25 cellular contexts compared by ENCODE assay signal in genomic region chr10:131245475-131246059, GRCh38.
"Had no signal": no experiment of that assay in that cellular context is flagged by ENCODE, and none has a peak within 500 bp of the region (broad histone marks: within the 10 kb centered on the region; RNA-seq: fewer than 3 reads in every experiment).

No MANE protein-coding gene starts in this region.

- H3K9ac ChIP-seq: parathyroid adenoma had no signal

- ATAC-seq: foreskin keratinocyte; heart left ventricle; left colon; natural killer cell; sciatic nerve; stimulated activated memory B cell treated with anti-CD40 and anti-IgM and Interleukin-4, amounts not matched to agents 10 μg/mL and 1 μg/mL and 100 μg/mL, for 72 hours had no signal

- H3K4me3 ChIP-seq: coronary artery, esophagus muscularis mucosa, gastroesophageal sphincter, heart left ventricle, left ventricle myocardium inferior, lung, prostate gland, right atrium auricular region, smooth muscle cell, suprapubic skin, thyroid gland had no signal

- DNase-seq: dermis blood vessel endothelial cell; effector memory CD4-positive, alpha-beta T cell; foreskin keratinocyte; heart left ventricle; hippocampal formation; kidney glomerular epithelial cell; left colon; left ventricle myocardium inferior; natural killer cell; stimulated activated CD4-positive, alpha-beta T cell treated with anti-CD3 and anti-CD28 coated beads, Interleukin-2, amount 100 ng/mL, for 24 hours; stimulated activated CD4-positive, alpha-beta T cell treated with anti-CD3 and anti-CD28 coated beads, Interleukin-4, amount 100 ng/mL, for 24 hours; thyroid gland; trophoblast cell had no signal

- H3K4me1 ChIP-seq: esophagus muscularis mucosa, foreskin keratinocyte, gastroesophageal sphincter, left ventricle myocardium inferior, prostate gland, right atrium auricular region, suprapubic skin had no signal

- H2AFZ ChIP-seq: parathyroid adenoma had no signal

- H3K4me2 ChIP-seq: smooth muscle cell had no signal

- H3K36me3 ChIP-seq: esophagus muscularis mucosa, gastroesophageal sphincter, heart left ventricle, left ventricle myocardium inferior, neutrophil, prostate gland, right atrium auricular region, suprapubic skin, thyroid gland had no signal

- H3K9me3 ChIP-seq: esophagus muscularis mucosa, gastroesophageal sphincter, heart left ventricle, left ventricle myocardium inferior, neutrophil, prostate gland, right atrium auricular region, suprapubic skin, thyroid gland had no signal

- H3K27me3 ChIP-seq: foreskin keratinocyte, right atrium auricular region, thyroid gland had no signal

- H3K27ac ChIP-seq: coronary artery, esophagus muscularis mucosa, foreskin keratinocyte, gastroesophageal sphincter, heart left ventricle, left ventricle myocardium inferior, neutrophil, parathyroid adenoma, prostate gland, right atrium auricular region, suprapubic skin, thyroid gland had no signal
